12 cellular contexts compared by ENCODE assay signal in the genomic region with DNA sequence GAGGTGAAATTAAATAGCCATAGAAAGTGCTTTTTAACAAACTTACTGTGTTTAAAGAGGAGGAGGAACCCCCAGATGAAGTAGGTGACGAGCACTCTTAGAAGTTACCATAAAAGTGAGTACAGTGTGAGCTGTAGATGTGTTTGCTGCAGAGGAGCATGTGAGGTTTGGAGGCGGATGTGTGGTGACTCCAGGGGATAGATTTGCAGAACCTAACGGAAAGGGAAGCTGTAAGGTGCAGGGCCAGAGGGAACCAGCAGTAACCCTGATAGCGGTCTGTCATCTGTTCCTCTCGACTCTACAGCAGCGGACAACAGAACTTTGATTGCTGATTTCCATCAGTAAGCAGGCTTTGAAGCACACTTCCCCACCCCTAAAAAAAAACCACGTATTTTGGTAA. TPM values are rescaled to one million over a fixed set of nuclear protein-coding genes. Genes with fewer than 3 reads are reported as not detected.
DNase-seq lines count a peak whose midpoint lies in the region; ATAC-seq, FAIRE-seq and TF ChIP-seq lines count a peak whose summit lies in the region.
"Had no signal": no experiment of that assay in that cellular context is flagged by ENCODE, and none has a peak within 500 bp of the region (broad histone marks: within the 10 kb centered on the region; RNA-seq: fewer than 3 reads in every experiment).

No MANE protein-coding gene starts in this region.

- no peak for TF ChIP-seq EP300 in GM12878 (IDR thresholded peaks at IDR 0.05; ENCODE audit: borderline replicate concordance in 1 of 2, control insufficient read depth in 1 of 2, low read depth in 2 of 2, low read length in 2 of 2)

- H3K79me2 ChIP-seq in GM12878 (ENCODE audit: control insufficient read depth, insufficient read depth, low read length) (peaks cover 38% of the 10 kb centered on the region), parathyroid adenoma (peaks cover 25% of the 10 kb centered on the region)

- no peak overlapping the region for H3K4ac ChIP-seq in mesenchymal stem cell (ENCODE audit: low read depth in 1 of 2, low read length in 2 of 2)

- H2AFZ ChIP-seq in GM12878 (ENCODE audit: control insufficient read depth, low read depth, low read length), result no peak overlapping the region
- H2AFZ ChIP-seq in parathyroid adenoma, result no peak overlapping the region
- H2AFZ ChIP-seq in mesenchymal stem cell (ENCODE audit: low read depth, low read length), result no peak overlapping the region

- POLR2A ChIA-PET in GM12878 (lab: Charles Lee), result no interaction called here

- H3K9ac ChIP-seq in GM12878 (ENCODE audit: control insufficient read depth, insufficient read depth, low read length), result no peak overlapping the region
- H3K9ac ChIP-seq in parathyroid adenoma, result no peak overlapping the region
- no peak overlapping the region for H3K9ac ChIP-seq in mesenchymal stem cell (ENCODE audit: low read length)

- intact Hi-C loops in GM12878 (cut with micrococcal nuclease; ENCODE audit: unreplicated experiment), result no loop called here

- H2BK5ac ChIP-seq in mesenchymal stem cell (ENCODE audit: low read depth, low read length, poor library complexity, severe bottlenecking), result no peak overlapping the region

- peaks cover 9% of the 10 kb centered on the region; the same call in 1 of the 2 replicates for H4K20me1 ChIP-seq in GM12878 (ENCODE audit: control insufficient read depth, insufficient read depth)

- WGBS in GM12878 (ENCODE audit: insufficient coverage, insufficient replicate concordance, low lambda C conversion rate, missing lambda C conversion rate), result 82% methylated on average over 7 of the region's 7 CpGs
- WGBS in mesenchymal stem cell, result 100% methylated on average over 4 of the region's 7 CpGs

- H4K8ac ChIP-seq in mesenchymal stem cell (ENCODE audit: low read length), result no peak overlapping the region

- H3K36me3 ChIP-seq in GM12878 (ENCODE audit: control insufficient read depth in 2 of 2, insufficient read depth in 2 of 2, low read length in 1 of 2), result peaks cover 13 to 42% of the 10 kb centered on the region in 2 experiments
- no peaks in the 10 kb centered on the region for H3K36me3 ChIP-seq in parathyroid adenoma (ENCODE audit: control insufficient read depth, insufficient read depth, low read length)
- peaks cover 26 to 68% of the 10 kb centered on the region in 2 experiments for H3K36me3 ChIP-seq in mesenchymal stem cell (ENCODE audit: control insufficient read depth in 1 of 2, insufficient read depth in 2 of 2, low read depth in 1 of 2, low read length in 2 of 2)
- H3K36me3 ChIP-seq in HAP-1 (replicated peaks), result peaks cover 50% of the 10 kb centered on the region

- no peaks in the 10 kb centered on the region for H3K9me3 ChIP-seq in GM12878 (replicated peaks; ENCODE audit: control insufficient read depth, insufficient read depth, low read length)
- no peaks in the 10 kb centered on the region for H3K9me3 ChIP-seq in parathyroid adenoma (ENCODE audit: control insufficient read depth, low read length)
- H3K9me3 ChIP-seq in mesenchymal stem cell (ENCODE audit: control insufficient read depth, low read length), result no peaks in the 10 kb centered on the region
- no peaks in the 10 kb centered on the region for H3K9me3 ChIP-seq in HAP-1

- RAD21 ChIA-PET in GM12878 (lab: Charles Lee; ENCODE audit: unreplicated experiment), result no interaction called here

- no peak overlapping the region for H3K23ac ChIP-seq in mesenchymal stem cell (ENCODE audit: low read length in 2 of 2)

- H3K27ac ChIP-seq in GM12878 (ENCODE audit: control insufficient read depth, insufficient read depth) (no peak overlapping the region), parathyroid adenoma (peak overlapping the region; percentile 0), mesenchymal stem cell (ENCODE audit: low read length, poor library complexity, severe bottlenecking) (no peak overlapping the region)
- H3K27ac ChIP-seq: VCaP had no signal

- H2BK15ac ChIP-seq in mesenchymal stem cell (ENCODE audit: low read depth, poor library complexity, severe bottlenecking), result no peak overlapping the region

- no peak overlapping the region for H3K18ac ChIP-seq in mesenchymal stem cell (ENCODE audit: low read depth in 1 of 2, low read length in 2 of 2)

- CTCF ChIA-PET in GM12878 (lab: Yijun Ruan, JAX), result interaction anchor here (1.7 to 6.3 kb wide), 3 partner anchors 15 to 295 kb away, joined by 6 to 49 read pairs (median 6); no protein-coding TSS in a partner anchor

- SMC1A ChIA-PET in GM12878 (lab: Charles Lee; ENCODE audit: uncharacterized antibody, unreplicated experiment), result interaction anchor here (3.0 kb wide), 1 partner anchor 295 kb away, joined by 19 read pairs; no protein-coding TSS in a partner anchor

- peaks cover 30% of the 10 kb centered on the region for H3K79me1 ChIP-seq in mesenchymal stem cell (replicated peaks; ENCODE audit: low read length, poor library complexity, severe bottlenecking)

- TF ChIP-seq RAD21 in GM12878 (IDR thresholded peaks at IDR 0.05; ENCODE audit: insufficient read depth, low read depth, low read length), result no peak

- H3K4me2 ChIP-seq in GM12878 (ENCODE audit: control insufficient read depth, insufficient read depth) (0 out of 2 replicates have a peak overlapping the region, but pooled peaks have one; percentile 7), parathyroid adenoma (ENCODE audit: low read length) (no peak overlapping the region), mesenchymal stem cell (ENCODE audit: low read length, poor library complexity, severe bottlenecking) (no peak overlapping the region)

- no peak overlapping the region for H2BK120ac ChIP-seq in mesenchymal stem cell (ENCODE audit: low read depth, low read length)

- no TSS peak for BruUV-seq in GM12878 (replicated peaks; lab: Mats Ljungman, UMichigan)

- H3K4me3 ChIP-seq in GM12878, result no peak overlapping the region
- H3K4me3 ChIP-seq in parathyroid adenoma (ENCODE audit: low read depth, low read length), result no peak overlapping the region
- H3K4me3 ChIP-seq in mesenchymal stem cell (ENCODE audit: insufficient read depth in 1 of 2, low read depth in 1 of 2, low read length in 2 of 2), result no peak overlapping the region
- no peak overlapping the region for H3K4me3 ChIP-seq in HAP-1

- H3K4me1 ChIP-seq in GM12878 (ENCODE audit: control insufficient read depth, insufficient read depth, low read length) (peaks cover 6% of the 10 kb centered on the region), parathyroid adenoma (peaks cover 23% of the 10 kb centered on the region), mesenchymal stem cell (ENCODE audit: control insufficient read depth, insufficient read depth, low read depth, low read length) (peaks cover 6% of the 10 kb centered on the region), HAP-1 (peaks cover 8% of the 10 kb centered on the region)

- in situ Hi-C loops in GM12878 (cut with MboI), result loop anchor here (5.0 kb wide), 1 partner anchor 295 kb away; no protein-coding TSS in a partner anchor
- in situ Hi-C loops in HAP-1 (cut with MboI; ENCODE audit: low sequenced_read_pairs), result loop anchor here (25.0 kb wide), 1 partner anchor 285 kb away; no protein-coding TSS in a partner anchor

- no peak for FAIRE-seq in GM12878 (lab: Jason Lieb, UNC)

- no peak overlapping the region for H3K14ac ChIP-seq in mesenchymal stem cell (ENCODE audit: low read length in 2 of 2)

- H2BK12ac ChIP-seq in mesenchymal stem cell (ENCODE audit: low read length in 2 of 2), result no peak overlapping the region

- TF ChIP-seq CTCF in GM12878 (IDR thresholded peaks at IDR 0.05 in 2 of 3, conservative IDR thresholded peaks at IDR 0.05 in 1 of 3; ENCODE audit: control insufficient read depth in 2 of 3, extremely low read depth in 1 of 3, insufficient read depth in 1 of 3, low read depth in 3 of 3, low read length in 3 of 3) (no peak), parathyroid adenoma (IDR thresholded peaks at IDR 0.05) (no peak)

- ATAC-seq in GM12878 (no peak), HG02840 (IDR thresholded peaks at IDR 0.05; ENCODE audit: low FRiP score, unreplicated experiment) (no peak)

- no peak overlapping the region for H2AK5ac ChIP-seq in mesenchymal stem cell (ENCODE audit: low read length, severe bottlenecking)

- no peaks in the 10 kb centered on the region for H3K27me3 ChIP-seq in GM12878 (replicated peaks in 1 of 2; ENCODE audit: control insufficient read depth in 2 of 2, insufficient read depth in 2 of 2, low read length in 1 of 2)
- H3K27me3 ChIP-seq in parathyroid adenoma (ENCODE audit: control insufficient read depth, insufficient read depth, low read length), result no peaks in the 10 kb centered on the region
- no peaks in the 10 kb centered on the region for H3K27me3 ChIP-seq in mesenchymal stem cell (ENCODE audit: control insufficient read depth in 1 of 2, insufficient read depth in 1 of 2, low read length in 2 of 2)
- no peaks in the 10 kb centered on the region for H3K27me3 ChIP-seq in HAP-1 (ENCODE audit: low read depth)

- H4K91ac ChIP-seq in mesenchymal stem cell (ENCODE audit: low read length), result no peak overlapping the region

- DNase-seq in CD1c-positive myeloid dendritic cell (ENCODE audit: extremely low spot score), result peak; percentile 83
- DNase-seq in Kasumi-1 (lab: John Stamatoyannopoulos, UW), result peak; percentile 91 to 93
- DNase-seq in GM12878 (ENCODE audit: low read depth, low spot score), result no peak
- DNase-seq in mesenchymal stem cell, result no peak
- no peak for DNase-seq in SHP77 (lab: John Stamatoyannopoulos, UW)
- no peak for DNase-seq in HAP-1 (ENCODE audit: low spot score in 2 of 2)
- DNase-seq: activated effector memory CD4-positive, alpha-beta T cell treated with Interleukin-2 at 50 U/mL for 16 hours; NCI-H748 treated with DMSO at 0.1 percent for 48 hours; stimulated activated CD4-positive, alpha-beta T cell treated with anti-CD3 and anti-CD28 coated beads, Interleukin-4, amount 100 ng/mL, for 4 hours had no signal

- TF ChIP-seq POLR2A in GM12878 (IDR thresholded peaks at IDR 0.05; ENCODE audit: low read depth, low read length), result no peak

RNA-seq across cellular contexts. Expression of a gene that starts 5.2 kb away (rescaled TPM):
- total RNA-seq in GM12878 (2013; cell fraction: nucleolus; rRNA removed), result 75.0 and 87.9 TPM in 2 replicates
- 385 and 467 TPM in 2 replicates for total RNA-seq in GM12878 (2014; rRNA removed)
- 192 and 197 TPM in 2 replicates for total RNA-seq in GM12878 (2014; rRNA removed; fragmentation: Illumina TruSeq; extraction: Trizol)
- total RNA-seq in GM12878 (2021), result 246 and 249 TPM in 2 replicates
- 106 TPM for polyA plus RNA-seq in GM12878 (2011; ENCODE audit: low read depth)
- 219 and 309 TPM in 2 replicates for polyA plus RNA-seq in GM12878 (2011; rRNA removed)
- polyA plus RNA-seq in GM12878 (2011; cell fraction: cytosol; rRNA removed), result 145 and 195 TPM in 2 replicates
- 159 and 182 TPM in 2 replicates for polyA plus RNA-seq in GM12878 (2011; cell fraction: nucleus; rRNA removed)
- 147 and 161 TPM in 2 replicates for polyA plus RNA-seq in GM12878 (2012)
- polyA plus RNA-seq in GM12878 (2014; fragmentation: Illumina TruSeq; extraction: Trizol), result 420 and 491 TPM in 2 replicates
- 100 to 1,000 TPM; 110 to 175 TPM for polyA plus RNA-seq in GM12878 (2014; fragmentation: Nextera tagmentation; extraction: Ambion mirVana)
- polyA plus RNA-seq in GM12878 (2014; rRNA removed), result 273 and 290 TPM in 2 replicates
- 100 to 1,000 TPM; 679 to 729 TPM for polyA plus RNA-seq in GM12878 (2016; fragmentation: Nextera tagmentation; extraction: Ambion mirVana)
- polyA minus RNA-seq in GM12878 (2011; rRNA and poly(A)+ RNA removed), result 122 and 209 TPM in 2 replicates
- 88.7 and 91.4 TPM in 2 replicates for polyA minus RNA-seq in GM12878 (2011; cell fraction: cytosol; rRNA and poly(A)+ RNA removed)
- polyA minus RNA-seq in GM12878 (2011; cell fraction: nucleus; rRNA and poly(A)+ RNA removed), result 101 and 180 TPM in 2 replicates
- polyA plus RNA-seq in mesenchymal stem cell (2013, experiment 1 of 2), result 356 TPM
- polyA plus RNA-seq in mesenchymal stem cell (2013, experiment 2 of 2), result 364 TPM

Comparison
In these comparisons a context has a peak if more than half of its experiments do, and no peak if none do; other contexts are left out.
1. DNase-seq: peak in CD1c-positive myeloid dendritic cell (single experiment) and Kasumi-1 (2 of 2); none in GM12878 (single experiment), mesenchymal stem cell (single experiment), SHP77 (0 of 2) and HAP-1 (0 of 2).